ENCODE assay signal across 11 cellular contexts in the genomic region with DNA sequence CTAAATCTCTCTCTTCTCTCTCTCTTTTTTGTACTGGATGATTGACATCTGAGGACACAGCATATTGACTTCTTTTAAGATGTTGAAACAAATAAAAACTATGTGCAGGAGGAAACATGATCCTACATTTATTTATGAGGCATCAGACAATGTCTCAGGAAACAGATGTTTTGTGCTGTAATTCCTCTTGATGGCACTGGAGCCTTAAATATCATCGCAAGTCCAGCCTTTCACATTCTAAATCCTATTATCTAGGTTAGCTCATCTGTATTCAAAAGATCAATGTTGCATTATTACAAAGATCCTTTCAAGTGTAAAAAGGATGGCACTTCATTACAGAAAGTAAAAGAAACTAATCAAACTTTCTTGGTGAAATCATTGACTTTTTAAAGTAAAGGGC.
DNase-seq lines count a peak whose midpoint lies in the region; ATAC-seq, FAIRE-seq and TF ChIP-seq lines count a peak whose summit lies in the region.
"Had no signal": no experiment of that assay in that cellular context is flagged by ENCODE, and none has a peak within 500 bp of the region (broad histone marks: within the 10 kb centered on the region; RNA-seq: fewer than 3 reads in every experiment).

No MANE protein-coding gene starts in this region.

- no peak for TF ChIP-seq POLR2A in A549 (IDR thresholded peaks at IDR 0.05; ENCODE audit: low read length)

- H3K27ac ChIP-seq in A549 (no peak overlapping the region), GM23248 (no peak overlapping the region), PC-3 (ENCODE audit: low read length) (no peak overlapping the region), fibroblast of lung (ENCODE audit: insufficient read depth, low read length) (no peak overlapping the region)

- TF ChIP-seq CTCF in A549 (IDR thresholded peaks at IDR 0.05) (no peak), PC-3 (conservative IDR thresholded peaks at IDR 0.05; ENCODE audit: low read depth, low read length) (peak; percentile 46; the same call in 1 of the 2 replicates), fibroblast of lung (conservative IDR thresholded peaks at IDR 0.05 in 1 of 2, IDR thresholded peaks at IDR 0.05 in 1 of 2; ENCODE audit: low read depth in 1 of 2, low read length in 2 of 2) (peak; percentile 18 to 36)

- H3K9me3 ChIP-seq in A549: no peaks in the 10 kb centered on the region
- no peaks in the 10 kb centered on the region for H3K9me3 ChIP-seq in GM23248 (ENCODE audit: low read depth)
- no peaks in the 10 kb centered on the region for H3K9me3 ChIP-seq in PC-3 (ENCODE audit: low read length)
- no peaks in the 10 kb centered on the region for H3K9me3 ChIP-seq in fibroblast of lung (ENCODE audit: control insufficient read depth, insufficient read depth, low read depth, low read length)

- TF ChIP-seq RAD21 in A549 (conservative IDR thresholded peaks at IDR 0.05 in 1 of 2, IDR thresholded peaks at IDR 0.05 in 1 of 2): peak; percentile 21 to 23; a peak in 2 of 5 replicates

- H3K79me2 ChIP-seq in GM23248 (ENCODE audit: insufficient read depth) (no peaks in the 10 kb centered on the region), PC-3 (ENCODE audit: low read length) (no peaks in the 10 kb centered on the region), fibroblast of lung (ENCODE audit: control insufficient read depth, insufficient read depth, low read length) (no peaks in the 10 kb centered on the region)

- 24% methylated on average over 1 of the region's 1 CpG for WGBS in A549 (ENCODE audit: missing lambda C conversion rate)
- 89 to 90% methylated on average over 1 of the region's 1 CpG for WGBS in GM23248 (ENCODE audit: low coverage in 1 of 2, low lambda C conversion rate in 2 of 2, missing lambda C conversion rate in 2 of 2), 2 experiments

- BruUV-seq in PC-3 (replicated peaks; lab: Mats Ljungman, UMichigan): no TSS peak

- H3K9ac ChIP-seq in GM23248 (no peak overlapping the region), PC-3 (ENCODE audit: low read length) (no peak overlapping the region), fibroblast of lung (ENCODE audit: insufficient read depth, low read length) (no peak overlapping the region)

- ATAC-seq in A549 (no peak), PC-3 (no peak), GM19023 (IDR thresholded peaks at IDR 0.05; ENCODE audit: unreplicated experiment) (no peak)

- H3K4me2 ChIP-seq in A549: no peak overlapping the region
- no peak overlapping the region for H3K4me2 ChIP-seq in GM23248 (ENCODE audit: unreplicated experiment)
- no peak overlapping the region for H3K4me2 ChIP-seq in PC-3 (ENCODE audit: low read length)
- no peak overlapping the region for H3K4me2 ChIP-seq in fibroblast of lung (ENCODE audit: extremely low read depth, insufficient read depth, low read length)

- CTCF ChIA-PET in A549 (lab: Yijun Ruan, JAX): interaction anchor here (1.3 kb wide), 3 partner anchors 12 to 935 kb away, joined by 3 read pairs; no protein-coding TSS in a partner anchor
- CTCF ChIA-PET in PC-3 (lab: Charles Lee): no interaction called here

- intact Hi-C loops in PC-3 (cut with micrococcal nuclease): loop anchor here (2.0 to 5.0 kb wide), 2 partner anchors 126 to 443 kb away; no protein-coding TSS in a partner anchor

- no peak overlapping the region for H2AFZ ChIP-seq in GM23248
- H2AFZ ChIP-seq in PC-3 (ENCODE audit: low read length): no peak overlapping the region
- no peak overlapping the region for H2AFZ ChIP-seq in fibroblast of lung (ENCODE audit: low read length)

- H3F3A ChIP-seq in GM23248 (ENCODE audit: insufficient read depth) (peaks cover 14% of the 10 kb centered on the region), PC-3 (ENCODE audit: low read length, unreplicated experiment) (no peaks in the 10 kb centered on the region)

- no peaks in the 10 kb centered on the region for H3K9me2 ChIP-seq in GM23248 (ENCODE audit: insufficient read depth)
- no peaks in the 10 kb centered on the region for H3K9me2 ChIP-seq in PC-3 (replicated peaks; ENCODE audit: low read length)

- POLR2A ChIA-PET in A549 (lab: Yijun Ruan, JAX) (no interaction called here), PC-3 (lab: Charles Lee; ENCODE audit: unreplicated experiment) (no interaction called here)

- FAIRE-seq in A549 (lab: Jason Lieb, UNC): no peak

- H4K20me1 ChIP-seq in GM23248 (ENCODE audit: insufficient read depth) (no peaks in the 10 kb centered on the region), PC-3 (ENCODE audit: low read length) (no peaks in the 10 kb centered on the region), fibroblast of lung (ENCODE audit: control insufficient read depth, extremely low read depth, insufficient read depth, low read length) (no peaks in the 10 kb centered on the region)

- H3K27me3 ChIP-seq in GM23248 (replicated peaks; ENCODE audit: insufficient read depth) (no peaks in the 10 kb centered on the region), PC-3 (ENCODE audit: low read length) (peaks cover 46% of the 10 kb centered on the region), fibroblast of lung (ENCODE audit: control insufficient read depth, insufficient read depth, low read length) (no peaks in the 10 kb centered on the region)

- no peak for TF ChIP-seq EP300 in A549 (IDR thresholded peaks at IDR 0.05)

- H3K4me1 ChIP-seq in A549: no peaks in the 10 kb centered on the region; the same call in 2 of the 3 replicates
- peaks cover 43% of the 10 kb centered on the region for H3K4me1 ChIP-seq in GM23248 (ENCODE audit: insufficient read depth)
- peaks cover 20% of the 10 kb centered on the region for H3K4me1 ChIP-seq in PC-3 (ENCODE audit: insufficient read depth, low read length)
- H3K4me1 ChIP-seq in fibroblast of lung (ENCODE audit: control insufficient read depth, extremely low read depth, insufficient read depth, low read length): peaks cover 19% of the 10 kb centered on the region

- H3K36me3 ChIP-seq in GM23248 (ENCODE audit: low read depth): no peaks in the 10 kb centered on the region
- H3K36me3 ChIP-seq in PC-3 (ENCODE audit: low read depth, low read length): no peaks in the 10 kb centered on the region
- no peaks in the 10 kb centered on the region for H3K36me3 ChIP-seq in fibroblast of lung (ENCODE audit: control insufficient read depth, insufficient read depth, low read length)

- in situ Hi-C loops in GM23248 (cut with MboI): loop anchor here (10.0 to 25.0 kb wide), 3 partner anchors 443 to 1643 kb away; no protein-coding TSS in a partner anchor

- H3K4me3 ChIP-seq in A549 (no peak overlapping the region), GM23248 (no peak overlapping the region), PC-3 (ENCODE audit: low read length) (no peak overlapping the region), fibroblast of lung (replicated peaks in 1 of 4; ENCODE audit: control extremely low read depth in 1 of 4, insufficient read depth in 1 of 4, low read depth in 3 of 4, low read length in 4 of 4) (no peak overlapping the region)

- DNase-seq in A549 (ENCODE audit: low read depth in 1 of 2, low spot score in 1 of 2) (peak in 1 of 2 experiments; percentile 8), GM23248 (peak; percentile 52), PC-3 (peak; percentile 39), fibroblast of lung (ENCODE audit: low read depth in 2 of 2) (peak; percentile 45 to 79), hypothalamus (lab: John Stamatoyannopoulos, UW) (no peak), occipital lobe (lab: John Stamatoyannopoulos, UW) (no peak), NAMALWA (ENCODE audit: low spot score) (no peak)
- DNase-seq: CD4-positive, alpha-beta memory T cell; KG1; stimulated activated naive CD4-positive, alpha-beta T cell treated with Interleukin-2 at 50 U/mL for 16 hours had no signal

TF ChIP-seq in A549, 52 proteins besides CTCF, POLR2A, EP300 and RAD21:
- TF ChIP-seq ESRRA (IDR thresholded peaks at IDR 0.05; ENCODE audit: borderline replicate concordance, low read length) (no peak), CHD2 (IDR thresholded peaks at IDR 0.05; ENCODE audit: low read length, partially characterized antibody) (no peak), JUN (IDR thresholded peaks at IDR 0.05) (no peak), MAFK (IDR thresholded peaks at IDR 0.05; ENCODE audit: partially characterized antibody) (no peak), MAZ (IDR thresholded peaks at IDR 0.05; ENCODE audit: borderline replicate concordance, low read depth, low read length) (no peak), ZNF302 (CRISPR knock-in tag; IDR thresholded peaks at IDR 0.05) (no peak), POLR2AphosphoS2 (conservative IDR thresholded peaks at IDR 0.05; ENCODE audit: low read length) (no peak), RNF2 (IDR thresholded peaks at IDR 0.05; ENCODE audit: borderline replicate concordance, low read depth) (no peak)
- TF ChIP-seq, protein P1, sequence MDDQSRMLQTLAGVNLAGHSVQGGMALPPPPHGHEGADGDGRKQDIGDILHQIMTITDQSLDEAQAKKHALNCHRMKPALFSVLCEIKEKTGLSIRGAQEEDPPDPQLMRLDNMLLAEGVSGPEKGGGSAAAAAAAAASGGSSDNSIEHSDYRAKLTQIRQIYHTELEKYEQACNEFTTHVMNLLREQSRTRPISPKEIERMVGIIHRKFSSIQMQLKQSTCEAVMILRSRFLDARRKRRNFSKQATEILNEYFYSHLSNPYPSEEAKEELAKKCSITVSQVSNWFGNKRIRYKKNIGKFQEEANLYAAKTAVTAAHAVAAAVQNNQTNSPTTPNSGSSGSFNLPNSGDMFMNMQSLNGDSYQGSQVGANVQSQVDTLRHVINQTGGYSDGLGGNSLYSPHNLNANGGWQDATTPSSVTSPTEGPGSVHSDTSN (IDR thresholded peaks at IDR 0.05): no peak
- TF ChIP-seq, protein P2, sequence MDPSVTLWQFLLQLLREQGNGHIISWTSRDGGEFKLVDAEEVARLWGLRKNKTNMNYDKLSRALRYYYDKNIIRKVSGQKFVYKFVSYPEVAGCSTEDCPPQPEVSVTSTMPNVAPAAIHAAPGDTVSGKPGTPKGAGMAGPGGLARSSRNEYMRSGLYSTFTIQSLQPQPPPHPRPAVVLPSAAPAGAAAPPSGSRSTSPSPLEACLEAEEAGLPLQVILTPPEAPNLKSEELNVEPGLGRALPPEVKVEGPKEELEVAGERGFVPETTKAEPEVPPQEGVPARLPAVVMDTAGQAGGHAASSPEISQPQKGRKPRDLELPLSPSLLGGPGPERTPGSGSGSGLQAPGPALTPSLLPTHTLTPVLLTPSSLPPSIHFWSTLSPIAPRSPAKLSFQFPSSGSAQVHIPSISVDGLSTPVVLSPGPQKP (IDR thresholded peaks at IDR 0.05; ENCODE audit: low read depth, low read length): no peak

Comparison
In these comparisons a context has a peak if more than half of its experiments do, and no peak if none do; other contexts are left out.
1. DNase-seq: peak in GM23248 (single experiment), PC-3 (single experiment) and fibroblast of lung (2 of 2); none in hypothalamus (0 of 51), occipital lobe (single experiment) and NAMALWA (single experiment).